1 cellular context compared by ENCODE assay signal in genomic region chr1:150979007-150979722, GRCh38.
TF ChIP-seq lines count a peak whose summit lies in the region.

No MANE protein-coding gene starts in this region.

TF ChIP-seq in HepG2, 621 proteins besides CTCF, POLR2A, EP300 and RAD21 (continued from another document and continues in another):
- TF ChIP-seq ZNF574 (CRISPR knock-in tag; IDR thresholded peaks at IDR 0.05) (peak; percentile 58; the same call in 1 of the 2 replicates), ZSCAN31 (CRISPR knock-in tag; IDR thresholded peaks at IDR 0.05; ENCODE audit: low read depth) (no peak), ZMYM3 (CRISPR knock-in tag; IDR thresholded peaks at IDR 0.05) (no peak), ZNF326 (CRISPR knock-in tag; IDR thresholded peaks at IDR 0.05; ENCODE audit: borderline replicate concordance) (no peak), SPEN (CRISPR knock-in tag; IDR thresholded peaks at IDR 0.05; ENCODE audit: low read depth) (no peak), ZBTB38 (CRISPR knock-in tag; IDR thresholded peaks at IDR 0.05) (no peak), MIER2 (CRISPR knock-in tag; IDR thresholded peaks at IDR 0.05) (no peak), ZNF34 (CRISPR knock-in tag; IDR thresholded peaks at IDR 0.05; ENCODE audit: borderline replicate concordance) (peak; percentile 70; the same call in 1 of the 2 replicates), CBX5 (CRISPR knock-in tag; IDR thresholded peaks at IDR 0.05; ENCODE audit: borderline replicate concordance) (no peak; the same call in 1 of the 2 replicates), HNRNPH1 (optimal IDR thresholded peaks at IDR 0.05; ENCODE audit: low read depth, low read length) (no peak), ZNF841 (CRISPR knock-in tag; IDR thresholded peaks at IDR 0.05; ENCODE audit: borderline replicate concordance) (no peak), IKZF4 (CRISPR knock-in tag; IDR thresholded peaks at IDR 0.05; ENCODE audit: borderline replicate concordance, low read depth, not compliant biosample characterization) (no peak), ATF7 (IDR thresholded peaks at IDR 0.05) (no peak), ATF7 (CRISPR knock-in tag; IDR thresholded peaks at IDR 0.05) (no peak), AGO1 (IDR thresholded peaks at IDR 0.05; ENCODE audit: low read depth, low read length, poor library complexity, severe bottlenecking) (no peak), MZF1 (CRISPR knock-in tag; IDR thresholded peaks at IDR 0.05; ENCODE audit: borderline replicate concordance) (no peak), ZNF207 (IDR thresholded peaks at IDR 0.05; ENCODE audit: borderline replicate concordance) (no peak), EHMT2 (IDR thresholded peaks at IDR 0.05; ENCODE audit: borderline replicate concordance, low read depth, low read length) (no peak), ZNF839 (CRISPR knock-in tag; IDR thresholded peaks at IDR 0.05; ENCODE audit: borderline replicate concordance) (no peak), ZNF580 (CRISPR knock-in tag; IDR thresholded peaks at IDR 0.05; ENCODE audit: borderline replicate concordance, low read depth) (peak; percentile 57; the same call in 1 of the 2 replicates), NONO (IDR thresholded peaks at IDR 0.05) (no peak), NONO (CRISPR knock-in tag; conservative IDR thresholded peaks at IDR 0.05) (no peak), NFATC3 (CRISPR knock-in tag; IDR thresholded peaks at IDR 0.05) (no peak), HOXA3 (CRISPR knock-in tag; IDR thresholded peaks at IDR 0.05) (peak; percentile 52; the same call in 1 of the 2 replicates), PAX8 (CRISPR knock-in tag; IDR thresholded peaks at IDR 0.05; ENCODE audit: borderline replicate concordance) (no peak), HDAC2 (CRISPR knock-in tag; IDR thresholded peaks at IDR 0.05) (peak; percentile 57), ZNF607 (CRISPR knock-in tag; IDR thresholded peaks at IDR 0.05; ENCODE audit: borderline replicate concordance) (no peak), MYC (CRISPR knock-in tag; IDR thresholded peaks at IDR 0.05; ENCODE audit: borderline replicate concordance) (peak; percentile 35), DZIP1 (CRISPR knock-in tag; IDR thresholded peaks at IDR 0.05) (no peak), ZSCAN12 (CRISPR knock-in tag; IDR thresholded peaks at IDR 0.05) (no peak), SKI (IDR thresholded peaks at IDR 0.05; ENCODE audit: partially characterized antibody) (peak; percentile 14), LBX2 (CRISPR knock-in tag; IDR thresholded peaks at IDR 0.05; ENCODE audit: borderline replicate concordance) (no peak), FOXO1 (CRISPR knock-in tag; IDR thresholded peaks at IDR 0.05) (no peak), ZNF672 (CRISPR knock-in tag; IDR thresholded peaks at IDR 0.05) (no peak), ZNF503 (CRISPR knock-in tag; IDR thresholded peaks at IDR 0.05) (no peak), DNMT3B (CRISPR knock-in tag; conservative IDR thresholded peaks at IDR 0.05) (0 out of 2 replicates have a peak, but pooled peaks have one; percentile 26), MAF1 (CRISPR knock-in tag; IDR thresholded peaks at IDR 0.05; ENCODE audit: borderline replicate concordance) (0 out of 2 replicates have a peak, but pooled peaks have one; percentile 59), SNAPC5 (CRISPR knock-in tag; IDR thresholded peaks at IDR 0.05; ENCODE audit: borderline replicate concordance) (no peak), MXD4 (CRISPR knock-in tag; IDR thresholded peaks at IDR 0.05) (peak; percentile 41; the same call in 1 of the 2 replicates), DBP (CRISPR knock-in tag; IDR thresholded peaks at IDR 0.05; ENCODE audit: not compliant biosample characterization) (no peak), ZBTB42 (CRISPR knock-in tag; IDR thresholded peaks at IDR 0.05) (0 out of 2 replicates have a peak, but pooled peaks have one; percentile 48), ETV6 (CRISPR knock-in tag; conservative IDR thresholded peaks at IDR 0.05) (no peak; the same call in 1 of the 2 replicates), NFYB (CRISPR knock-in tag; IDR thresholded peaks at IDR 0.05) (no peak), PTBP1 (IDR thresholded peaks at IDR 0.05; ENCODE audit: low read depth, low read length, poor library complexity, severe bottlenecking) (no peak), STAG1 (CRISPR knock-in tag; IDR thresholded peaks at IDR 0.05) (peak; percentile 71), ONECUT2 (CRISPR knock-in tag; IDR thresholded peaks at IDR 0.05) (no peak), TARDBP (CRISPR knock-in tag; IDR thresholded peaks at IDR 0.05) (no peak), IKZF1 (IDR thresholded peaks at IDR 0.05) (no peak), RBFOX2 (IDR thresholded peaks at IDR 0.05; ENCODE audit: low read depth, low read length) (no peak), ZNF251 (CRISPR knock-in tag; IDR thresholded peaks at IDR 0.05) (no peak), ZSCAN9 (CRISPR knock-in tag; IDR thresholded peaks at IDR 0.05; ENCODE audit: borderline replicate concordance) (peak; percentile 58; the same call in 1 of the 2 replicates), ZNF883 (CRISPR knock-in tag; IDR thresholded peaks at IDR 0.05; ENCODE audit: not compliant biosample characterization) (no peak), ZNF776 (CRISPR knock-in tag; IDR thresholded peaks at IDR 0.05) (no peak), PHF5A (CRISPR knock-in tag; IDR thresholded peaks at IDR 0.05; ENCODE audit: low read depth, unreplicated experiment) (no peak), TFDP1 (CRISPR knock-in tag; IDR thresholded peaks at IDR 0.05; ENCODE audit: borderline replicate concordance) (no peak), CBX2 (IDR thresholded peaks at IDR 0.05; ENCODE audit: low read depth, low read length) (no peak), CBX2 (CRISPR knock-in tag; IDR thresholded peaks at IDR 0.05; ENCODE audit: low read depth) (no peak), HCFC1 (IDR thresholded peaks at IDR 0.05; ENCODE audit: low read depth, low read length) (no peak), AKAP8 (CRISPR knock-in tag; IDR thresholded peaks at IDR 0.05) (no peak), AHDC1 (CRISPR knock-in tag; IDR thresholded peaks at IDR 0.05; ENCODE audit: borderline replicate concordance) (no peak), SP140L (CRISPR knock-in tag; IDR thresholded peaks at IDR 0.05; ENCODE audit: borderline replicate concordance) (no peak)
